ENCODE assay signal across 27 cellular contexts in the genomic region with DNA sequence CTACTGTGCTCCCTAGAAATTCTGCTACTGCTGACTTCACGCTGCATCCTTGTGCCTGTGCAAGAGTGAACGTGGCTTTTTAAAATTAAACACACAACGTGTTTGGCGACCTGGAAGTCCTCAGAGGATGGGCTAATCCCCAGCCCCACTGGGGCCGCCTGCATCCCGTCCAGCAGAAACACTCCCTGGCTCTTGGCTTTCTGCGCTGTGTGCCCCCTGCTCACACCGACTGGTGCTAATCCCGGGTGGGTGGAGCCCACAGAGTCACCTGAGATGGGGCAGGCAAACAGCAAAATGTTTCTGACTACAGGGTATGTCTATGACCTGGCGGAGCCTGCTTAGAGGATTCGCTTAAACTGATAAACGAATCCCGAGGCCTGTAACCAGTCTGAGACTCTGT. TPM values are rescaled to one million over a fixed set of nuclear protein-coding genes. Genes with fewer than 3 reads are reported as not detected.
DNase-seq lines count a peak whose midpoint lies in the region; ATAC-seq, FAIRE-seq and TF ChIP-seq lines count a peak whose summit lies in the region.
"Had no signal": no experiment of that assay in that cellular context is flagged by ENCODE, and none has a peak within 500 bp of the region (broad histone marks: within the 10 kb centered on the region; RNA-seq: fewer than 3 reads in every experiment).

No MANE protein-coding gene starts in this region.

- no peak for FAIRE-seq in RCC 7860 (lab: Jason Lieb, UNC)

- H3K4me1 Mint-ChIP-seq in endothelial cell (ENCODE audit: unreplicated experiment) (peaks cover 5% of the 10 kb centered on the region), nephron progenitor cell (peaks cover 90% of the 10 kb centered on the region), immature natural killer cell (no peaks in the 10 kb centered on the region)
- peaks cover 12 to 13% of the 10 kb centered on the region in 2 donors for H3K4me1 Mint-ChIP-seq in stimulated activated naive B cell treated with anti-CD40 and anti-IgM and Interleukin-4, amounts not matched to agents 10 μg/mL and 1 μg/mL and 100 μg/mL, for 72 hours

- H3K9me3 Mint-ChIP-seq in endothelial cell (ENCODE audit: unreplicated experiment), result no peaks in the 10 kb centered on the region
- H3K9me3 Mint-ChIP-seq in nephron progenitor cell, result no peaks in the 10 kb centered on the region
- no peaks in the 10 kb centered on the region for H3K9me3 Mint-ChIP-seq in stimulated activated naive B cell treated with anti-CD40 and anti-IgM and Interleukin-4, amounts not matched to agents 10 μg/mL and 1 μg/mL and 100 μg/mL, for 72 hours
- peaks cover 0 to 3% (median 0%) of the 10 kb centered on the region in 6 donors for H3K9me3 Mint-ChIP-seq in immature natural killer cell

- ATAC-seq in stimulated activated naive B cell treated with anti-CD40 and anti-IgM and Interleukin-4, amounts not matched to agents 10 μg/mL and 1 μg/mL and 100 μg/mL, for 72 hours (replicated peaks), result no peak

- peaks cover 33% of the 10 kb centered on the region for H3K36me3 Mint-ChIP-seq in endothelial cell (ENCODE audit: low read depth, unreplicated experiment)
- H3K36me3 Mint-ChIP-seq in nephron progenitor cell (ENCODE audit: low read depth), result peaks cover 63% of the 10 kb centered on the region
- H3K36me3 Mint-ChIP-seq in stimulated activated naive B cell treated with anti-CD40 and anti-IgM and Interleukin-4, amounts not matched to agents 10 μg/mL and 1 μg/mL and 100 μg/mL, for 72 hours, result peaks cover 38 to 51% of the 10 kb centered on the region in 2 donors
- peaks cover 4 to 24% (median 11%) of the 10 kb centered on the region in 3 donors for H3K36me3 Mint-ChIP-seq in immature natural killer cell

- H3K27me3 Mint-ChIP-seq in endothelial cell (ENCODE audit: unreplicated experiment), result no peaks in the 10 kb centered on the region
- H3K27me3 Mint-ChIP-seq in nephron progenitor cell (ENCODE audit: low read depth, poor library complexity), result no peaks in the 10 kb centered on the region
- H3K27me3 Mint-ChIP-seq in stimulated activated naive B cell treated with anti-CD40 and anti-IgM and Interleukin-4, amounts not matched to agents 10 μg/mL and 1 μg/mL and 100 μg/mL, for 72 hours, result no peaks in the 10 kb centered on the region
- H3K27me3 Mint-ChIP-seq in immature natural killer cell (ENCODE audit: low read depth in 3 of 3), result peaks cover 0 to 2% (median 0%) of the 10 kb centered on the region in 3 donors

- H3K4me3 Mint-ChIP-seq in endothelial cell (ENCODE audit: unreplicated experiment) (peak overlapping the region; percentile 74), nephron progenitor cell (no peak overlapping the region), immature natural killer cell (no peak overlapping the region)
- no peak overlapping the region for H3K4me3 Mint-ChIP-seq in stimulated activated naive B cell treated with anti-CD40 and anti-IgM and Interleukin-4, amounts not matched to agents 10 μg/mL and 1 μg/mL and 100 μg/mL, for 72 hours

- H3K27ac Mint-ChIP-seq in endothelial cell (ENCODE audit: unreplicated experiment) (no peak overlapping the region), nephron progenitor cell (peak overlapping the region; percentile 99), immature natural killer cell (no peak overlapping the region)
- H3K27ac Mint-ChIP-seq in stimulated activated naive B cell treated with anti-CD40 and anti-IgM and Interleukin-4, amounts not matched to agents 10 μg/mL and 1 μg/mL and 100 μg/mL, for 72 hours, result peak overlapping the region; percentile 63

- TF ChIP-seq CTCF in endothelial cell (IDR thresholded peaks at IDR 0.05; ENCODE audit: unreplicated experiment) (no peak), nephron progenitor cell (IDR thresholded peaks at IDR 0.05) (no peak)

- peak; percentile 70 for DNase-seq in D341Med (ENCODE audit: low spot score)
- no peak for DNase-seq in endothelial cell (ENCODE audit: low spot score)
- no peak for DNase-seq in nephron progenitor cell
- no peak for DNase-seq in stimulated activated naive B cell treated with anti-CD40 and anti-IgM and Interleukin-4, amounts not matched to agents 10 μg/mL and 1 μg/mL and 100 μg/mL, for 72 hours
- DNase-seq in activated naive CD4-positive, alpha-beta T cell treated with anti-CD3 and anti-CD28 coated beads, Interleukin-2, amount 50 U/mL, for 16 hours, result no peak
- DNase-seq in immature natural killer cell, result no peak
- DNase-seq in RCC 7860 (ENCODE audit: low spot score), result no peak
- DNase-seq: COR-L47, DMS 273 treated with DMSO at 0.1 percent for 48 hours, DMS79, EL, GDM1, IMR-90, KG1, MG63, NCI-H1105 treated with DMSO at 0.1 percent for 48 hours, NCI-H146, NCI-H1930, NCI-H2107, NCI-H446, NCI-H524 treated with DMSO at 0.1 percent for 48 hours, NCI-H774, Right ventricle myocardium superior had no signal

RNA-seq across cellular contexts. Expression of gene CAPS, which starts 15.1 kb away (rescaled TPM):
- 9.3 TPM for total RNA-seq in endothelial cell (ENCODE audit: unreplicated experiment)
- 1 to 10 TPM in 2 of 3 donors, under 1 TPM in 1; 0.32 to 4.1 (median 2.2) TPM for polyA plus RNA-seq in immature natural killer cell

RNA-seq across cellular contexts. Expression of gene VMAC, which starts 24.5 kb away (rescaled TPM):
- total RNA-seq in endothelial cell (ENCODE audit: unreplicated experiment), result 8.9 TPM
- polyA plus RNA-seq in immature natural killer cell, result 1 to 10 TPM; 2.2 to 6.5 (median 5.2) TPM

RNA-seq across cellular contexts. Expression of gene NDUFA11, which starts 25.6 kb away (rescaled TPM):
- total RNA-seq in endothelial cell (ENCODE audit: unreplicated experiment), result 211 TPM
- 100 to 1,000 TPM; 329 to 666 (median 378) TPM for polyA plus RNA-seq in immature natural killer cell

RNA-seq across cellular contexts. Expression of gene RANBP3, which starts 48.8 kb away (rescaled TPM):
- 69.5 TPM for total RNA-seq in endothelial cell (ENCODE audit: unreplicated experiment)
- 10 to 100 TPM in 1 of 3 donors, 1 to 10 TPM in 2; 3.2 to 14.5 (median 4.4) TPM for polyA plus RNA-seq in immature natural killer cell

RNA-seq across cellular contexts. Expression of gene FUT5, which starts 58.8 kb away (rescaled TPM):
- not detected for total RNA-seq in endothelial cell (ENCODE audit: unreplicated experiment)
- not detected for polyA plus RNA-seq in immature natural killer cell
- total RNA-seq: A172, H4, IMR-90, Right ventricle myocardium superior, SJSA1 had no signal
- polyA plus RNA-seq: BJ, IMR-90 had no signal

Comparison
In these comparisons a context has a peak if more than half of its experiments do, and no peak if none do; other contexts are left out.
1. H3K27ac Mint-ChIP-seq: peak in nephron progenitor cell (single experiment) and stimulated activated naive B cell treated with anti-CD40 and anti-IgM and Interleukin-4, amounts not matched to agents 10 μg/mL and 1 μg/mL and 100 μg/mL, for 72 hours (single experiment); none in endothelial cell (single experiment) and immature natural killer cell (0 of 6).